ENCODE assay signal across 17 cellular contexts in genomic region chr2:218873359-218874194, GRCh38. TPM values are rescaled to one million over a fixed set of nuclear protein-coding genes. Genes with fewer than 3 reads are reported as not detected.
DNase-seq lines count a peak whose midpoint lies in the region; ATAC-seq lines count a peak whose summit lies in the region.
"Had no signal": no experiment of that assay in that cellular context is flagged by ENCODE, and none has a peak within 500 bp of the region (broad histone marks: within the 10 kb centered on the region; RNA-seq: fewer than 3 reads in every experiment).

No MANE protein-coding gene starts in this region.

- no peaks in the 10 kb centered on the region for H3K9me3 ChIP-seq in NT2/D1 (ENCODE audit: insufficient read depth, low read length)
- no peaks in the 10 kb centered on the region for H3K9me3 ChIP-seq in skeletal muscle tissue (ENCODE audit: control insufficient read depth in 3 of 3, low read length in 3 of 3)
- H3K9me3 ChIP-seq: thyroid gland had no signal

- no peak for DNase-seq in activated CD4-positive, CD25-positive, alpha-beta regulatory T cell (lab: John Stamatoyannopoulos, UW)
- DNase-seq in NT2/D1 (ENCODE audit: low read depth, low spot score) = no peak
- DNase-seq in germinal center (ENCODE audit: low spot score) = peak; percentile 60
- DNase-seq in activated effector memory CD4-positive, alpha-beta T cell treated with anti-CD3 and anti-CD28 coated beads, Interleukin-2, amount 50 U/mL, for 16 hours = no peak
- no peak for DNase-seq in SIG-M5 treated with dmso at 0.1 percent for 504 hours (lab: John Stamatoyannopoulos, UW; ENCODE audit: unreplicated experiment)
- DNase-seq: COR-L47; effector CD4-positive, alpha-beta T cell; foreskin melanocyte; kidney; NCI-H1694 treated with DMSO at 0.1 percent for 48 hours; NCI-H774 had no signal

- H3K4me1 ChIP-seq in NT2/D1 (ENCODE audit: insufficient read depth, insufficient read length) (peaks cover 30% of the 10 kb centered on the region), skeletal muscle tissue (ENCODE audit: control insufficient read depth in 3 of 3, insufficient read depth in 3 of 3, low read length in 3 of 3) (peaks cover 0 to 25% (median 21%) of the 10 kb centered on the region in 3 donors)

- ATAC-seq in activated CD4-positive, CD25-positive, alpha-beta regulatory T cell treated with anti-CD3 and anti-CD28 coated beads, Interleukin-2, amount 50 U/mL, for 24 hours = peak; percentile 36
- no peak for ATAC-seq in HG02981 (IDR thresholded peaks at IDR 0.05; ENCODE audit: unreplicated experiment)
- ATAC-seq: Right ventricle myocardium inferior had no signal

- H3K27me3 ChIP-seq in NT2/D1 (ENCODE audit: insufficient read depth, insufficient read length) (peaks cover 97% of the 10 kb centered on the region), skeletal muscle tissue (ENCODE audit: control insufficient read depth in 3 of 3, insufficient read depth in 3 of 3, low read length in 3 of 3) (peaks cover 67 to 81% (median 73%) of the 10 kb centered on the region in 3 donors)

- H3K9ac ChIP-seq in NT2/D1 (ENCODE audit: insufficient read length, low read depth) (peak overlapping the region; percentile 68), skeletal muscle tissue (ENCODE audit: low read depth in 1 of 3, low read length in 3 of 3) (peak overlapping the region in 1 of 3 donors; percentile 8)
- H3K9ac ChIP-seq: KMS-11 had no signal

- no peak overlapping the region for H3K27ac ChIP-seq in skeletal muscle tissue (ENCODE audit: low read depth, low read length)
- H3K27ac ChIP-seq: KMS-11, thyroid gland had no signal

- H3K36me3 ChIP-seq in NT2/D1 (ENCODE audit: insufficient read depth, insufficient read length, low read length) (no peaks in the 10 kb centered on the region), skeletal muscle tissue (ENCODE audit: control insufficient read depth in 3 of 3, insufficient read depth in 3 of 3, low read length in 3 of 3) (no peaks in the 10 kb centered on the region)
- H3K36me3 ChIP-seq: thyroid gland had no signal

- H3K4me3 ChIP-seq in NT2/D1 (ENCODE audit: insufficient read length, low read depth) = peak overlapping the region; percentile 33
- peak overlapping the region in 2 of 3 donors; percentile 31 to 35 for H3K4me3 ChIP-seq in skeletal muscle tissue (ENCODE audit: low read length in 3 of 3)
- H3K4me3 ChIP-seq: thyroid gland had no signal

RNA-seq across cellular contexts. Expression of gene WNT10A, which starts 7.1 kb away (rescaled TPM):
- not detected for total RNA-seq in skeletal muscle tissue
- total RNA-seq: Right ventricle myocardium inferior had no signal

RNA-seq across cellular contexts. Expression of gene WNT6, which starts 14.0 kb away (rescaled TPM):
- not detected for total RNA-seq in skeletal muscle tissue

RNA-seq across cellular contexts. Expression of gene PRKAG3, which starts 42.0 kb away (rescaled TPM):
- total RNA-seq in skeletal muscle tissue = 9.9 TPM
- total RNA-seq: kidney, Right ventricle myocardium inferior, thyroid gland had no signal
